In the genomic region with DNA sequence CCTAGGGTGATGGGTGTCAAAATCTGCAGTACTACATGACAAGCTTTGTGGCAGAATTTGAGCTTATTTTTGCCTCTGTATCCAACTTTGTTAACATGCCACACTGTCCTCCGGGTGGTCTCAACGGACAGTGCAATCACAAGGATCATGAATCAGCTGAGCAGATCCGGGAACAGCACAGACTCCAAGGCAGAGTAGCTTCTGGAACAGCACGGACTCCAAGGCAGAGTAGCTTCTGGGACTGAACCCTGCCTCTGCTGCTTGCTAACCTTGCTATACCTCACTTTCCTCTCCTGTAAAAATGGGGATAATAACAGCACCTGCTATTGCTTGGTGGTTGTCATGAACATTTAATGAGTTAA, we compare ENCODE assay signal across 19 cellular contexts.
A peak's percentile ranks its signal among the peaks of the same experiment; 100 is the strongest.
DNase-seq lines count a peak whose midpoint lies in the region; ATAC-seq and TF ChIP-seq lines count a peak whose summit lies in the region.
"Had no signal": no experiment of that assay in that cellular context is flagged by ENCODE, and none has a peak within 500 bp of the region (broad histone marks: within the 10 kb centered on the region; RNA-seq: fewer than 3 reads in every experiment).

No MANE protein-coding gene starts in this region.

- H3K27ac Mint-ChIP-seq in immature natural killer cell: no peak overlapping the region
- H3K27ac Mint-ChIP-seq: effector memory CD8-positive, alpha-beta T cell; memory B cell; naive thymus-derived CD8-positive, alpha-beta T cell; T-helper 1 cell treated with Interleukin-12 subunit alpha and Interleukin-12 subunit beta and Interleukin-4 antibody, amounts not matched to agents 30 μg/mL and 1 μg/mL, for 36 hours had no signal

- H3K36me3 ChIP-seq in BLaER1 treated with 17β-estradiol and CSF1 and Interleukin-3, amounts not matched to agents 10 nM and 100 nM: no peaks in the 10 kb centered on the region
- H3K36me3 ChIP-seq in RWPE2 (ENCODE audit: low read depth): no peaks in the 10 kb centered on the region
- no peaks in the 10 kb centered on the region for H3K36me3 ChIP-seq in gastroesophageal sphincter
- no peaks in the 10 kb centered on the region for H3K36me3 ChIP-seq in smooth muscle cell (ENCODE audit: low read depth)
- H3K36me3 ChIP-seq: pancreas had no signal

- TF ChIP-seq EP300 in gastroesophageal sphincter (IDR thresholded peaks at IDR 0.05): no peak

- no peak for TF ChIP-seq POLR2A in gastroesophageal sphincter (IDR thresholded peaks at IDR 0.05)

- DNase-seq in RWPE2 (ENCODE audit: low spot score) (no peak), smooth muscle cell (lab: John Stamatoyannopoulos, UW; ENCODE audit: unreplicated experiment) (no peak), immature natural killer cell (no peak)
- no peak for DNase-seq in activated naive CD4-positive, alpha-beta T cell treated with Interleukin-2 at 50 U/mL for 16 hours
- DNase-seq: activated naive CD4-positive, alpha-beta T cell; CD4-positive, alpha-beta memory T cell; effector memory CD8-positive, alpha-beta T cell; naive thymus-derived CD8-positive, alpha-beta T cell; NCI-H1092; NCI-H2029; pancreas; SHP77 treated with DMSO at 0.1 percent for 48 hours; stimulated activated naive CD8-positive, alpha-beta T cell treated with anti-CD3 and anti-CD28 coated beads, Interleukin-15, Interleukin-2, amounts not matched to agents 100 U/mL and 50 U/mL, for 24 hours had no signal

- no peaks in the 10 kb centered on the region for H3K79me2 ChIP-seq in smooth muscle cell (ENCODE audit: low read depth)

- H3K4me1 Mint-ChIP-seq in immature natural killer cell: no peaks in the 10 kb centered on the region
- H3K4me1 Mint-ChIP-seq: CD4-positive, alpha-beta memory T cell; memory B cell; naive thymus-derived CD8-positive, alpha-beta T cell had no signal

- 0 out of 22 replicates have a peak overlapping the region, but pooled peaks of 1 of the 11 experiments have one; percentile 15 for H3K9ac ChIP-seq in BLaER1 treated with 17β-estradiol and CSF1 and Interleukin-3, amounts not matched to agents 10 nM and 100 nM
- peak overlapping the region; percentile 56 for H3K9ac ChIP-seq in smooth muscle cell (ENCODE audit: low read depth)

- no peak overlapping the region for H2AFZ ChIP-seq in smooth muscle cell (ENCODE audit: low read depth)

- no peaks in the 10 kb centered on the region for H3K36me3 Mint-ChIP-seq in immature natural killer cell
- H3K36me3 Mint-ChIP-seq: CD4-positive, alpha-beta memory T cell; memory B cell; naive thymus-derived CD8-positive, alpha-beta T cell had no signal

- H3K4me3 ChIP-seq in BLaER1 treated with 17β-estradiol and CSF1 and Interleukin-3, amounts not matched to agents 10 nM and 100 nM: no peak overlapping the region
- H3K4me3 ChIP-seq in RWPE2 (ENCODE audit: severe bottlenecking): no peak overlapping the region
- H3K4me3 ChIP-seq in gastroesophageal sphincter: no peak overlapping the region
- H3K4me3 ChIP-seq in smooth muscle cell: no peak overlapping the region
- H3K4me3 ChIP-seq: pancreas had no signal

- H3K27me3 Mint-ChIP-seq in immature natural killer cell (ENCODE audit: low read depth in 3 of 3): peaks cover 0 to 6% (median 3%) of the 10 kb centered on the region in 3 donors

- no peaks in the 10 kb centered on the region for H3K9me3 ChIP-seq in BLaER1 treated with 17β-estradiol and CSF1 and Interleukin-3, amounts not matched to agents 10 nM and 100 nM (replicated peaks in 1 of 11)
- H3K9me3 ChIP-seq in RWPE2 (ENCODE audit: severe bottlenecking) (no peaks in the 10 kb centered on the region), gastroesophageal sphincter (no peaks in the 10 kb centered on the region), smooth muscle cell (replicated peaks; ENCODE audit: low read depth) (no peaks in the 10 kb centered on the region)
- H3K9me3 ChIP-seq: pancreas had no signal

- H3K4me3 Mint-ChIP-seq in immature natural killer cell: no peak overlapping the region
- H3K4me3 Mint-ChIP-seq: CD4-positive, alpha-beta memory T cell; effector memory CD8-positive, alpha-beta T cell; memory B cell; naive thymus-derived CD8-positive, alpha-beta T cell; T-helper 1 cell treated with Interleukin-12 subunit alpha and Interleukin-12 subunit beta and Interleukin-4 antibody, amounts not matched to agents 30 μg/mL and 1 μg/mL, for 36 hours had no signal

- H3K4me2 ChIP-seq in BLaER1 treated with 17β-estradiol and CSF1 and Interleukin-3, amounts not matched to agents 10 nM and 100 nM: peak overlapping the region in 9 of 11 experiments; percentile 42 to 76 (median 62); a peak in 14 of 22 replicates
- peak overlapping the region; percentile 2 for H3K4me2 ChIP-seq in smooth muscle cell

- H3F3A ChIP-seq in smooth muscle cell (ENCODE audit: low read depth): peaks cover 18% of the 10 kb centered on the region

- H3K9me3 Mint-ChIP-seq in immature natural killer cell: peaks cover 0 to 2% (median 0%) of the 10 kb centered on the region in 6 donors
- H3K9me3 Mint-ChIP-seq: effector memory CD8-positive, alpha-beta T cell; memory B cell; T-helper 1 cell treated with Interleukin-12 subunit alpha and Interleukin-12 subunit beta and Interleukin-4 antibody, amounts not matched to agents 30 μg/mL and 1 μg/mL, for 36 hours had no signal

- WGBS in gastroesophageal sphincter (ENCODE audit: low coverage in 1 of 2), 2 donors: 61 to 80% methylated on average over 1 to 3 of the region's 4 CpGs
- 59% methylated on average over 4 of the region's 4 CpGs for WGBS in smooth muscle cell (ENCODE audit: low lambda C conversion rate)

- no peaks in the 10 kb centered on the region for H3K27me3 ChIP-seq in BLaER1 treated with 17β-estradiol and CSF1 and Interleukin-3, amounts not matched to agents 10 nM and 100 nM
- H3K27me3 ChIP-seq in RWPE2 (ENCODE audit: insufficient read depth, poor library complexity, severe bottlenecking) (no peaks in the 10 kb centered on the region), gastroesophageal sphincter (peaks cover 8% of the 10 kb centered on the region), smooth muscle cell (ENCODE audit: low read depth) (no peaks in the 10 kb centered on the region)
- H3K27me3 ChIP-seq: pancreas had no signal

- peak overlapping the region in 2 of 11 experiments; percentile 58 to 65; a peak in 2 of 22 replicates for H3K27ac ChIP-seq in BLaER1 treated with 17β-estradiol and CSF1 and Interleukin-3, amounts not matched to agents 10 nM and 100 nM
- H3K27ac ChIP-seq in RWPE2 (ENCODE audit: poor library complexity, severe bottlenecking): peak overlapping the region; percentile 86
- peak overlapping the region in 3 of 4 donors; percentile 41 to 49 (median 41) for H3K27ac ChIP-seq in gastroesophageal sphincter
- H3K27ac ChIP-seq in smooth muscle cell (ENCODE audit: low read depth): peak overlapping the region; percentile 84
- H3K27ac ChIP-seq: pancreas had no signal

- TF ChIP-seq CTCF in RWPE2 (IDR thresholded peaks at IDR 0.05; ENCODE audit: poor library complexity, severe bottlenecking): no peak
- no peak for TF ChIP-seq CTCF in gastroesophageal sphincter (IDR thresholded peaks at IDR 0.05)
- TF ChIP-seq CTCF in smooth muscle cell (IDR thresholded peaks at IDR 0.05; ENCODE audit: borderline replicate concordance, insufficient read depth, poor library complexity, severe bottlenecking): no peak

- peaks cover 8 to 27% (median 22%) of the 10 kb centered on the region in 10 experiments for H3K4me1 ChIP-seq in BLaER1 treated with 17β-estradiol and CSF1 and Interleukin-3, amounts not matched to agents 10 nM and 100 nM
- H3K4me1 ChIP-seq in RWPE2 (ENCODE audit: insufficient read depth, poor library complexity, severe bottlenecking): peaks cover 47% of the 10 kb centered on the region
- H3K4me1 ChIP-seq in gastroesophageal sphincter: peaks cover 0 to 23% (median 8%) of the 10 kb centered on the region in 3 donors
- peaks cover 26% of the 10 kb centered on the region for H3K4me1 ChIP-seq in smooth muscle cell (ENCODE audit: low read depth)

- ATAC-seq in RWPE2 (ENCODE audit: low read depth) (no peak), gastroesophageal sphincter (peak; percentile 13), HG03196 (IDR thresholded peaks at IDR 0.05; ENCODE audit: unreplicated experiment) (no peak), HG02759 (IDR thresholded peaks at IDR 0.05; ENCODE audit: unreplicated experiment) (no peak)
- ATAC-seq: effector memory CD8-positive, alpha-beta T cell; naive thymus-derived CD8-positive, alpha-beta T cell; stimulated activated naive CD8-positive, alpha-beta T cell treated with anti-CD3 and anti-CD28 coated beads, Interleukin-15, Interleukin-2, amounts not matched to agents 100 U/mL and 50 U/mL, for 24 hours had no signal

- H4K20me1 ChIP-seq in BLaER1 treated with 17β-estradiol and CSF1 and Interleukin-3, amounts not matched to agents 10 nM and 100 nM: no peaks in the 10 kb centered on the region
- peaks cover 3% of the 10 kb centered on the region for H4K20me1 ChIP-seq in smooth muscle cell (ENCODE audit: low read depth)
